Comparison of ENCODE assay signal across 7 cellular contexts in the genomic region with DNA sequence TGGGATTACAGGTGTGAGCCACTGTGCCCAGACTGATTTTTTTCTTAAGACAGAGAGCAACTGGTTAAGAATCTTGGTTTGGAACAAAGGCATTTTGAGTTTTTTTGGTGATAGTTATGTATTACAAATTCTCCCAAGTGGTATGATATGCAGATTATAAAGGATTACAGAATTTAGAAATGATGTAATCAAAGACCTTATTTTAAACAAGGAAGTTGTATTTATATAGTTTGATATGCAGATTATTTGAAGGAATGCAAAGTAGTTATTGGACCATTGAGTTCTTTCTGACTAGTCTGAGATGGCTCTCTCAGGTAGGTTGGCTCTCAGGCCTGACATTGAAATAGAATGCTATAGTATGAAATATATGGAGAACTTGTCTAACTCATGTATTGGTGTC. TPM values are rescaled to one million over a fixed set of nuclear protein-coding genes. Genes with fewer than 3 reads are reported as not detected.
"Had no signal": no experiment of that assay in that cellular context is flagged by ENCODE, and none has a peak within 500 bp of the region (broad histone marks: within the 10 kb centered on the region; RNA-seq: fewer than 3 reads in every experiment).

No MANE protein-coding gene starts in this region.

- ATAC-seq: GM23338, K562 had no signal

- H3K4me3 Mint-ChIP-seq: GM23338, H9, HFFc6 had no signal

- H3K4me3 ChIP-seq: GM23338, K562 had no signal

- H3K27ac Mint-ChIP-seq: GM23338, HFFc6 had no signal

- H3K9me3 Mint-ChIP-seq: GM23338, H9, HFFc6 had no signal

- H3K27ac ChIP-seq: HL-60 had no signal

- H2AFZ ChIP-seq: GM23338 had no signal

- DNase-seq: H9, HCEC 1CT, HFFc6, IMR-90 had no signal

- H3K4me2 ChIP-seq: GM23338 had no signal

RNA-seq across cellular contexts. Expression of gene LHX1, which starts 46.3 kb away (rescaled TPM):
- total RNA-seq: IMR-90 had no signal
- polyA plus RNA-seq: IMR-90 had no signal
